1 cellular context compared by ENCODE assay signal in the genomic region with DNA sequence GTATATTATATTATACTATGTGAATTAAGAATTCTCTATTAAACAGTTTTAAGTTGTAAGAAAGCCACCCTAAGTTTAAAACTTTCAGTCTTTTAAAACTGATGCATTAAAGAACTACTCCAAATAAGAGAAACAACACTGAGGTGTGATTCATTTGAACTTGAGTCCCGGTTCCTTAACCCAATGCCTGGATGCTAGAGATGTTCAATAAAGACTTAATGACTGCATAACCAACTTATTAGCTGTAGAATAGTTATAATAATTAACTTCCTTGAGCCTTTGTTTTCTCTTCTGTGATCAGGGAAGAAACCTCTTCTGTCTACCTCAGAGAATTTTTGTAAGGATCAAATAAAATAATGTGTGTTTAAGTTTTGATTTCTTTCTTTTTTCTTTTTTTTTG.
TF ChIP-seq lines count a peak whose summit lies in the region.

No MANE protein-coding gene starts in this region.

TF ChIP-seq in IMR-90, 13 proteins besides CTCF, POLR2A, EP300 and RAD21:
- TF ChIP-seq, protein P1, sequence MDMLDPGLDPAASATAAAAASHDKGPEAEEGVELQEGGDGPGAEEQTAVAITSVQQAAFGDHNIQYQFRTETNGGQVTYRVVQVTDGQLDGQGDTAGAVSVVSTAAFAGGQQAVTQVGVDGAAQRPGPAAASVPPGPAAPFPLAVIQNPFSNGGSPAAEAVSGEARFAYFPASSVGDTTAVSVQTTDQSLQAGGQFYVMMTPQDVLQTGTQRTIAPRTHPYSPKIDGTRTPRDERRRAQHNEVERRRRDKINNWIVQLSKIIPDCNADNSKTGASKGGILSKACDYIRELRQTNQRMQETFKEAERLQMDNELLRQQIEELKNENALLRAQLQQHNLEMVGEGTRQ (IDR thresholded peaks at IDR 0.05; ENCODE audit: low read depth, low read length), result no peak
- TF ChIP-seq RCOR1 (IDR thresholded peaks at IDR 0.05; ENCODE audit: insufficient replicate concordance, low read length) (no peak), MAFK (IDR thresholded peaks at IDR 0.05; ENCODE audit: low read depth, low read length) (no peak), CHD1 (IDR thresholded peaks at IDR 0.05; ENCODE audit: low read depth, low read length) (no peak), MAZ (IDR thresholded peaks at IDR 0.05; ENCODE audit: borderline replicate concordance, low read depth, low read length) (no peak), SMC3 (IDR thresholded peaks at IDR 0.05; ENCODE audit: low read depth, low read length) (no peak), CEBPB (IDR thresholded peaks at IDR 0.05; ENCODE audit: low read depth, low read length) (no peak), NFE2L2 (IDR thresholded peaks at IDR 0.05; ENCODE audit: low read depth, low read length) (no peak), MXI1 (IDR thresholded peaks at IDR 0.05; ENCODE audit: borderline replicate concordance, low read depth, low read length) (no peak), BHLHE40 (IDR thresholded peaks at IDR 0.05; ENCODE audit: low read depth, low read length) (no peak), FOS (IDR thresholded peaks at IDR 0.05; ENCODE audit: low read depth, low read length) (no peak), RFX5 (IDR thresholded peaks at IDR 0.05; ENCODE audit: low read depth, low read length) (no peak)
- TF ChIP-seq, protein P2, sequence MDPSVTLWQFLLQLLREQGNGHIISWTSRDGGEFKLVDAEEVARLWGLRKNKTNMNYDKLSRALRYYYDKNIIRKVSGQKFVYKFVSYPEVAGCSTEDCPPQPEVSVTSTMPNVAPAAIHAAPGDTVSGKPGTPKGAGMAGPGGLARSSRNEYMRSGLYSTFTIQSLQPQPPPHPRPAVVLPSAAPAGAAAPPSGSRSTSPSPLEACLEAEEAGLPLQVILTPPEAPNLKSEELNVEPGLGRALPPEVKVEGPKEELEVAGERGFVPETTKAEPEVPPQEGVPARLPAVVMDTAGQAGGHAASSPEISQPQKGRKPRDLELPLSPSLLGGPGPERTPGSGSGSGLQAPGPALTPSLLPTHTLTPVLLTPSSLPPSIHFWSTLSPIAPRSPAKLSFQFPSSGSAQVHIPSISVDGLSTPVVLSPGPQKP (IDR thresholded peaks at IDR 0.05; ENCODE audit: borderline replicate concordance, low read depth, low read length), result no peak
